ENCODE assay signal across 22 cellular contexts in genomic region chr4:18957721-18958120, GRCh38.
"Had no signal": no experiment of that assay in that cellular context is flagged by ENCODE, and none has a peak within 500 bp of the region (broad histone marks: within the 10 kb centered on the region; RNA-seq: fewer than 3 reads in every experiment).

No MANE protein-coding gene starts in this region.

- H3K27me3 ChIP-seq: MG63, SJCRH30 had no signal

- H3K36me3 ChIP-seq: MG63, SJCRH30 had no signal

- H3K9me3 ChIP-seq: MG63, SJCRH30 had no signal

- H3K4me3 ChIP-seq: MG63, SJCRH30 had no signal

- H3K4me1 ChIP-seq: SJCRH30 had no signal

- DNase-seq: IMR-90; Karpas-422; KG1; MG63; NCI-H1092; NCI-H1105 treated with DMSO at 0.1 percent for 48 hours; NCI-H1417 treated with DMSO at 0.1 percent for 48 hours; NCI-H146; NCI-H1694 treated with DMSO at 0.1 percent for 48 hours; NCI-H1930; NCI-H2081; NCI-H2107; NCI-H2227 treated with DMSO at 0.1 percent for 48 hours; NCI-H446; NCI-H510A; NCI-H524 treated with DMSO at 0.1 percent for 48 hours; NCI-H69; NCI-H774; NK-92 treated with Interleukin-12 subunit alpha and Interleukin-12 subunit beta, amount 100 ng/mL, for 24 hours; PC-3; SHP77 treated with DMSO at 0.1 percent for 48 hours; SJCRH30 had no signal
